Comparison of ENCODE assay signal across 19 cellular contexts in the genomic region with DNA sequence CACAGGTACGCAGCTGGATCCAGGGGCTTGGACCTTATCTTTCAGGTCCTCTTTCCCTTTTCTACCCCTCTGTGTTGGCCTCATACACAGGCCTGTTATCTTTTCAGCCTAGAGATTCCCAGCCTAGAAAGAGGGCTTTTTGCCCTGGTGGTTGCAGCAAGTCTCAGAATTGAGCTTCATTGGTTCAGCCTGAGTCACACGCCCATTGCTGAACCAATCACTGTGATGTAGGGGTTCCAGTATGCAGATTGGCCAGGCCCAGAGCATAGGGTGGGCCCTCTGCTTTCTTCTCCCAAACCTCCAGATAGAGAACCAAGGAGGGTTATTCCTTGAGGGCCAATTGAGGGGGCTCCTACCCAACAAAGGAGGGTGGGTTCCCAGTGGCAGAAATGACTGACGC. TPM values are rescaled to one million over a fixed set of nuclear protein-coding genes. Genes with fewer than 3 reads are reported as not detected.
DNase-seq lines count a peak whose midpoint lies in the region; ATAC-seq and TF ChIP-seq lines count a peak whose summit lies in the region.
"Had no signal": no experiment of that assay in that cellular context is flagged by ENCODE, and none has a peak within 500 bp of the region (broad histone marks: within the 10 kb centered on the region; RNA-seq: fewer than 3 reads in every experiment).

No MANE protein-coding gene starts in this region.

- H3K36me3 ChIP-seq in BE2C (peaks cover 15% of the 10 kb centered on the region), H7 (replicated peaks; ENCODE audit: control insufficient read depth, insufficient read depth, low read length) (peaks cover 59% of the 10 kb centered on the region), mucosa of descending colon (ENCODE audit: low read depth) (no peaks in the 10 kb centered on the region)
- H3K36me3 ChIP-seq: left ventricle myocardium inferior had no signal

- in situ Hi-C loops in SK-MEL-5 (cut with HindIII; ENCODE audit: low pct_unique_long_range_greater_than_20kb, low sequenced_read_pairs), result no loop called here

- H3K4me3 ChIP-seq in BE2C (ENCODE audit: low read depth, low read length) (no peak overlapping the region), H7 (ENCODE audit: insufficient read depth, low read depth, low read length) (no peak overlapping the region), mucosa of descending colon (no peak overlapping the region)
- H3K4me3 ChIP-seq: body of pancreas, left ventricle myocardium inferior, PC-9 had no signal

- DNase-seq in BE2C (peak; percentile 56), H7 (peak; percentile 70), SK-MEL-5 (ENCODE audit: low read depth, low spot score) (peak; percentile 42), glutamatergic neuron (no peak), mucosa of descending colon (no peak), NCI-H1092 treated with DMSO at 0.1 percent for 48 hours (lab: John Stamatoyannopoulos, UW) (no peak)
- no peak for DNase-seq in activated T-cell treated with anti-CD3 and anti-CD28 coated beads, Interleukin-2, amount 50 U/mL, for 72 hours
- DNase-seq: activated CD4-positive, alpha-beta T cell treated with anti-CD3 and anti-CD28 coated beads, Interleukin-2, amount 50 U/mL, for 1 hour; activated effector memory CD4-positive, alpha-beta T cell treated with anti-CD3 and anti-CD28 coated beads, Interleukin-2, amount 50 U/mL, for 16 hours; body of pancreas; CD4-positive, CD25-positive, alpha-beta regulatory T cell; head of caudate nucleus; left ventricle myocardium inferior; NCI-H2081 treated with DMSO at 0.1 percent for 48 hours; PC-9; T-helper 1 cell had no signal

- H3K36me3 Mint-ChIP-seq in glutamatergic neuron (ENCODE audit: unreplicated experiment), result peaks cover 12% of the 10 kb centered on the region
- H3K36me3 Mint-ChIP-seq in activated T-cell treated with anti-CD3 and anti-CD28 coated beads, Interleukin-2, amount 50 U/mL, for 72 hours (ENCODE audit: insufficient read depth in 2 of 2), result peaks cover 11 to 17% of the 10 kb centered on the region in 2 donors
- H3K36me3 Mint-ChIP-seq: CD4-positive, CD25-positive, alpha-beta regulatory T cell had no signal

- peak overlapping the region; percentile 35 for H3K27ac Mint-ChIP-seq in glutamatergic neuron (ENCODE audit: unreplicated experiment)
- no peak overlapping the region for H3K27ac Mint-ChIP-seq in activated T-cell treated with anti-CD3 and anti-CD28 coated beads, Interleukin-2, amount 50 U/mL, for 72 hours
- H3K27ac Mint-ChIP-seq: CD4-positive, CD25-positive, alpha-beta regulatory T cell; nephron; stimulated activated naive CD8-positive, alpha-beta T cell treated with anti-CD3 and anti-CD28 coated beads, Interleukin-15, Interleukin-2, amounts not matched to agents 100 ng/mL and 50 ng/mL, for 24 hours had no signal

- ATAC-seq in HG02870 (IDR thresholded peaks at IDR 0.05; ENCODE audit: unreplicated experiment), result no peak
- no peak for ATAC-seq in mucosa of descending colon
- ATAC-seq in activated T-cell treated with anti-CD3 and anti-CD28 coated beads, Interleukin-2, amount 50 U/mL, for 72 hours (replicated peaks in 1 of 2), result no peak
- ATAC-seq: body of pancreas had no signal

- peaks cover 63% of the 10 kb centered on the region for H3K4me1 Mint-ChIP-seq in glutamatergic neuron (ENCODE audit: low read depth, unreplicated experiment)
- H3K4me1 Mint-ChIP-seq in activated T-cell treated with anti-CD3 and anti-CD28 coated beads, Interleukin-2, amount 50 U/mL, for 72 hours (ENCODE audit: low read depth), result no peaks in the 10 kb centered on the region
- H3K4me1 Mint-ChIP-seq: CD4-positive, CD25-positive, alpha-beta regulatory T cell; nephron had no signal

- TF ChIP-seq CTCF in BE2C (IDR thresholded peaks at IDR 0.05; ENCODE audit: low read depth, low read length), result no peak
- no peak for TF ChIP-seq CTCF in glutamatergic neuron (IDR thresholded peaks at IDR 0.05; ENCODE audit: partially characterized antibody, unreplicated experiment)
- TF ChIP-seq CTCF in mucosa of descending colon (IDR thresholded peaks at IDR 0.05), result no peak

- H3K27me3 ChIP-seq in BE2C, result no peaks in the 10 kb centered on the region
- H3K27me3 ChIP-seq in H7 (ENCODE audit: control insufficient read depth, insufficient read depth, low read length), result no peaks in the 10 kb centered on the region
- H3K27me3 ChIP-seq: body of pancreas had no signal

- peaks cover 39% of the 10 kb centered on the region for H3K27me3 Mint-ChIP-seq in glutamatergic neuron (ENCODE audit: unreplicated experiment)
- H3K27me3 Mint-ChIP-seq in activated T-cell treated with anti-CD3 and anti-CD28 coated beads, Interleukin-2, amount 50 U/mL, for 72 hours (ENCODE audit: low read depth), result no peaks in the 10 kb centered on the region
- H3K27me3 Mint-ChIP-seq: CD4-positive, CD25-positive, alpha-beta regulatory T cell; stimulated activated naive CD8-positive, alpha-beta T cell treated with anti-CD3 and anti-CD28 coated beads, Interleukin-15, Interleukin-2, amounts not matched to agents 100 ng/mL and 50 ng/mL, for 24 hours had no signal

- peaks cover 35% of the 10 kb centered on the region for H3K9me3 Mint-ChIP-seq in glutamatergic neuron (ENCODE audit: unreplicated experiment)
- no peaks in the 10 kb centered on the region for H3K9me3 Mint-ChIP-seq in activated T-cell treated with anti-CD3 and anti-CD28 coated beads, Interleukin-2, amount 50 U/mL, for 72 hours
- H3K9me3 Mint-ChIP-seq: CD4-positive, CD25-positive, alpha-beta regulatory T cell; nephron; stimulated activated naive CD8-positive, alpha-beta T cell treated with anti-CD3 and anti-CD28 coated beads, Interleukin-15, Interleukin-2, amounts not matched to agents 100 ng/mL and 50 ng/mL, for 24 hours had no signal

- intact Hi-C loops in mucosa of descending colon (cut with DNase I, micrococcal nuclease), result no loop called here

- H3K4me1 ChIP-seq in BE2C, result peaks cover 6% of the 10 kb centered on the region; the same call in 1 of the 2 replicates
- H3K4me1 ChIP-seq in mucosa of descending colon (ENCODE audit: low read depth), result peaks cover 11% of the 10 kb centered on the region
- H3K4me1 ChIP-seq: left ventricle myocardium inferior had no signal

- H3K9me3 ChIP-seq in BE2C, result no peaks in the 10 kb centered on the region
- no peaks in the 10 kb centered on the region for H3K9me3 ChIP-seq in mucosa of descending colon
- H3K9me3 ChIP-seq: body of pancreas, left ventricle myocardium inferior had no signal

- peak overlapping the region; percentile 12 for H3K4me3 Mint-ChIP-seq in glutamatergic neuron (ENCODE audit: unreplicated experiment)
- H3K4me3 Mint-ChIP-seq in activated T-cell treated with anti-CD3 and anti-CD28 coated beads, Interleukin-2, amount 50 U/mL, for 72 hours, result no peak overlapping the region
- H3K4me3 Mint-ChIP-seq: CD4-positive, CD25-positive, alpha-beta regulatory T cell; nephron; stimulated activated naive CD8-positive, alpha-beta T cell treated with anti-CD3 and anti-CD28 coated beads, Interleukin-15, Interleukin-2, amounts not matched to agents 100 ng/mL and 50 ng/mL, for 24 hours had no signal

RNA-seq across cellular contexts. Expression of gene GPT2, which starts 32.8 kb away (rescaled TPM):
- 79.1 TPM for polyA plus RNA-seq in BE2C (2012; ENCODE audit: insufficient read depth, insufficient read length, low read depth)
- 56.8 and 63.2 TPM in 2 replicates for total RNA-seq in H7 (2014; rRNA removed; shearing (Covaris generic))
- total RNA-seq in SK-MEL-5 (2014; rRNA removed; shearing (Covaris generic)), result 10.1 and 10.8 TPM in 2 replicates
- polyA plus RNA-seq in SK-MEL-5 (2015; cell fraction: cytosol; rRNA removed), result 32.4 and 34.2 TPM in 2 replicates
- 41.8 and 44.7 TPM in 2 replicates for polyA plus RNA-seq in SK-MEL-5 (2015; cell fraction: nucleus; rRNA removed)
- total RNA-seq in glutamatergic neuron (ENCODE audit: unreplicated experiment) (70.7 TPM), mucosa of descending colon (10 to 100 TPM in 2 of 3 donors, 1 to 10 TPM in 1; 9.2 to 20.8 (median 10.5) TPM)
- total RNA-seq in activated T-cell treated with anti-CD3 and anti-CD28 coated beads, Interleukin-2, amount 50 U/mL, for 72 hours, result 10 to 100 TPM; 36.5 to 38.2 TPM

RNA-seq across cellular contexts. Expression of gene DNAJA2, which starts 56.5 kb away (rescaled TPM):
- polyA plus RNA-seq in BE2C (2012; ENCODE audit: insufficient read depth, insufficient read length, low read depth), result 84.8 TPM
- 91.6 and 129 TPM in 2 replicates for total RNA-seq in H7 (2014; rRNA removed; shearing (Covaris generic))
- total RNA-seq in SK-MEL-5 (2014; rRNA removed; shearing (Covaris generic)), result 74.3 and 86.4 TPM in 2 replicates
- polyA plus RNA-seq in SK-MEL-5 (2015; cell fraction: cytosol; rRNA removed), result 28.6 and 37.5 TPM in 2 replicates
- polyA plus RNA-seq in SK-MEL-5 (2015; cell fraction: nucleus; rRNA removed), result 22.2 and 23.2 TPM in 2 replicates
- 95.8 TPM for total RNA-seq in glutamatergic neuron (ENCODE audit: unreplicated experiment)
- total RNA-seq in mucosa of descending colon, result 10 to 100 TPM; 55.5 to 74.7 (median 59.6) TPM
- 10 to 100 TPM; 65.2 to 65.4 TPM for total RNA-seq in activated T-cell treated with anti-CD3 and anti-CD28 coated beads, Interleukin-2, amount 50 U/mL, for 72 hours

Comparison
In these comparisons a context has a peak if more than half of its experiments do, and no peak if none do; other contexts are left out.
1. DNase-seq: peak in BE2C (single experiment), H7 (single experiment) and SK-MEL-5 (single experiment); none in glutamatergic neuron (single experiment), mucosa of descending colon (0 of 3), NCI-H1092 treated with DMSO at 0.1 percent for 48 hours (single experiment) and activated T-cell treated with anti-CD3 and anti-CD28 coated beads, Interleukin-2, amount 50 U/mL, for 72 hours (0 of 2).